18 cellular contexts compared by ENCODE assay signal in the genomic region with DNA sequence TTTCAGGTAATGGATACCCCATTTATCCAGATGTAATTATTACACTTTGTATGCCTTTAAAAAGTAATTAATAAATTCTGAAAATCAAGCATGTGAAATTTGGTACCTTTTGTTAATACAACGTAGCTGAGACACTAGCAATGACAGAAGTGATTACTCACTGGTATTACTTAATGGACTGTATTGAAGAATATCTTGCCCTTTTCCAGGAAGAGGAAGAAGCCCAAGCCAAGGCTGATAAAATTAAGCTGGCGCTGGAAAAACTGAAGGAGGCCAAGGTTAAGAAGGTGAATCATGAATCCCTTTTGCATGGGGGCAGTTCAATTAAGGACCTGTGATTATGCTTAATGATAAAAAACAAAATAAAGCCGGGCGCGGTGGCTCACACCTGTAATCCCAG.
A peak's percentile ranks its signal among the peaks of the same experiment; 100 is the strongest.
DNase-seq lines count a peak whose midpoint lies in the region; ATAC-seq and TF ChIP-seq lines count a peak whose summit lies in the region.
"Had no signal": no experiment of that assay in that cellular context is flagged by ENCODE, and none has a peak within 500 bp of the region (broad histone marks: within the 10 kb centered on the region; RNA-seq: fewer than 3 reads in every experiment).

No MANE protein-coding gene starts in this region.

- ATAC-seq in T-helper 17 cell, result no peak
- ATAC-seq in effector memory CD8-positive, alpha-beta T cell (replicated peaks), result no peak
- no peak for ATAC-seq in stimulated activated effector memory CD8-positive, alpha-beta T cell treated with anti-CD3 and anti-CD28 coated beads, Interleukin-12 subunit alpha, Interleukin-12 subunit beta, amount 100 ng/mL, for 72 hours
- no peak for ATAC-seq in HG02623 (IDR thresholded peaks at IDR 0.05; ENCODE audit: unreplicated experiment)
- no peak for ATAC-seq in GM18870 (IDR thresholded peaks at IDR 0.05; ENCODE audit: unreplicated experiment)
- ATAC-seq: CD8-positive, alpha-beta T cell had no signal

- peaks cover 52% of the 10 kb centered on the region for H3K4me1 Mint-ChIP-seq in activated naive CD4-positive, alpha-beta T cell treated with anti-CD3 and anti-CD28 coated beads, Interleukin-2, amount 50 U/mL, for 24 hours
- peaks cover 36% of the 10 kb centered on the region for H3K4me1 Mint-ChIP-seq in T-helper 17 cell
- H3K4me1 Mint-ChIP-seq in effector memory CD8-positive, alpha-beta T cell (ENCODE audit: low read depth in 2 of 2), result peaks cover 17 to 30% of the 10 kb centered on the region in 2 donors
- peaks cover 20% of the 10 kb centered on the region for H3K4me1 Mint-ChIP-seq in stimulated activated effector memory CD8-positive, alpha-beta T cell treated with anti-CD3 and anti-CD28 coated beads, Interleukin-12 subunit alpha, Interleukin-12 subunit beta, amount 100 ng/mL, for 72 hours

- TF ChIP-seq CTCF in GM20000 (IDR thresholded peaks at IDR 0.05; ENCODE audit: extremely low read depth, missing control alignments), result no peak

- no peak overlapping the region for H3K4me3 Mint-ChIP-seq in activated naive CD4-positive, alpha-beta T cell treated with anti-CD3 and anti-CD28 coated beads, Interleukin-2, amount 50 U/mL, for 24 hours
- H3K4me3 Mint-ChIP-seq in T-helper 17 cell, result no peak overlapping the region
- H3K4me3 Mint-ChIP-seq in effector memory CD8-positive, alpha-beta T cell, result no peak overlapping the region
- no peak overlapping the region for H3K4me3 Mint-ChIP-seq in stimulated activated effector memory CD8-positive, alpha-beta T cell treated with anti-CD3 and anti-CD28 coated beads, Interleukin-12 subunit alpha, Interleukin-12 subunit beta, amount 100 ng/mL, for 72 hours
- H3K4me3 Mint-ChIP-seq: CD8-positive, alpha-beta T cell had no signal

- no peak for DNase-seq in activated naive CD4-positive, alpha-beta T cell treated with anti-CD3 and anti-CD28 coated beads, Interleukin-2, amount 50 U/mL, for 16 hours
- DNase-seq in T-helper 17 cell (no peak), GM20000 (ENCODE audit: low spot score) (no peak)
- DNase-seq in effector memory CD8-positive, alpha-beta T cell, result no peak
- DNase-seq in stimulated activated effector memory CD8-positive, alpha-beta T cell treated with anti-CD3 and anti-CD28 coated beads, Interleukin-12 subunit alpha, Interleukin-12 subunit beta, amount 100 ng/mL, for 72 hours (ENCODE audit: low spot score in 2 of 2), result no peak
- DNase-seq: CD8-positive, alpha-beta T cell; HCEC 1CT; MV-4-11; NCI-H1417; NCI-H1930; NCI-H2171; NCI-H446 treated with DMSO at 0.1 percent for 48 hours; NK-92 treated with Interleukin-12 subunit alpha and Interleukin-12 subunit beta, amount 100 ng/mL, for 24 hours; OCI-M1; SHP77 treated with DMSO at 0.1 percent for 48 hours had no signal

- no peaks in the 10 kb centered on the region for H3K9me3 ChIP-seq in T-helper 17 cell (ENCODE audit: control insufficient read depth, low read length, poor library complexity, severe bottlenecking)

- H3K27me3 Mint-ChIP-seq in activated naive CD4-positive, alpha-beta T cell treated with anti-CD3 and anti-CD28 coated beads, Interleukin-2, amount 50 U/mL, for 24 hours, result no peaks in the 10 kb centered on the region
- H3K27me3 Mint-ChIP-seq in T-helper 17 cell, result no peaks in the 10 kb centered on the region
- H3K27me3 Mint-ChIP-seq in effector memory CD8-positive, alpha-beta T cell, result no peaks in the 10 kb centered on the region

- H3K27ac Mint-ChIP-seq in activated naive CD4-positive, alpha-beta T cell treated with anti-CD3 and anti-CD28 coated beads, Interleukin-2, amount 50 U/mL, for 24 hours, result peak overlapping the region; percentile 65
- H3K27ac Mint-ChIP-seq in T-helper 17 cell, result peak overlapping the region; percentile 39
- peak overlapping the region; percentile 69 to 79 for H3K27ac Mint-ChIP-seq in effector memory CD8-positive, alpha-beta T cell
- H3K27ac Mint-ChIP-seq in stimulated activated effector memory CD8-positive, alpha-beta T cell treated with anti-CD3 and anti-CD28 coated beads, Interleukin-12 subunit alpha, Interleukin-12 subunit beta, amount 100 ng/mL, for 72 hours, result peak overlapping the region; percentile 21

- H3K36me3 Mint-ChIP-seq in activated naive CD4-positive, alpha-beta T cell treated with anti-CD3 and anti-CD28 coated beads, Interleukin-2, amount 50 U/mL, for 24 hours, result peaks cover 44% of the 10 kb centered on the region
- H3K36me3 Mint-ChIP-seq in T-helper 17 cell (ENCODE audit: low read depth), result peaks cover 26% of the 10 kb centered on the region
- H3K36me3 Mint-ChIP-seq in effector memory CD8-positive, alpha-beta T cell (ENCODE audit: insufficient read depth), result peaks cover 83% of the 10 kb centered on the region
- H3K36me3 Mint-ChIP-seq in stimulated activated effector memory CD8-positive, alpha-beta T cell treated with anti-CD3 and anti-CD28 coated beads, Interleukin-12 subunit alpha, Interleukin-12 subunit beta, amount 100 ng/mL, for 72 hours, result peaks cover 99% of the 10 kb centered on the region

- H3K9me3 Mint-ChIP-seq in activated naive CD4-positive, alpha-beta T cell treated with anti-CD3 and anti-CD28 coated beads, Interleukin-2, amount 50 U/mL, for 24 hours, result no peaks in the 10 kb centered on the region
- H3K9me3 Mint-ChIP-seq in effector memory CD8-positive, alpha-beta T cell, result no peaks in the 10 kb centered on the region
- no peaks in the 10 kb centered on the region for H3K9me3 Mint-ChIP-seq in stimulated activated effector memory CD8-positive, alpha-beta T cell treated with anti-CD3 and anti-CD28 coated beads, Interleukin-12 subunit alpha, Interleukin-12 subunit beta, amount 100 ng/mL, for 72 hours
- H3K9me3 Mint-ChIP-seq: CD8-positive, alpha-beta T cell had no signal

Comparison
In these comparisons a context has a peak if more than half of its experiments do, and no peak if none do; other contexts are left out.
1. H3K27ac Mint-ChIP-seq: peak in every context shown above with its lines; median percentile 74 in effector memory CD8-positive, alpha-beta T cell; 65 in activated naive CD4-positive, alpha-beta T cell treated with anti-CD3 and anti-CD28 coated beads, Interleukin-2, amount 50 U/mL, for 24 hours; 39 in T-helper 17 cell; 21 in stimulated activated effector memory CD8-positive, alpha-beta T cell treated with anti-CD3 and anti-CD28 coated beads, Interleukin-12 subunit alpha, Interleukin-12 subunit beta, amount 100 ng/mL, for 72 hours.